8 cellular contexts compared by ENCODE assay signal in genomic region chr2:173354601-173355131, GRCh38. TPM values are rescaled to one million over a fixed set of nuclear protein-coding genes. Genes with fewer than 3 reads are reported as not detected.
A peak's percentile ranks its signal among the peaks of the same experiment; 100 is the strongest.
DNase-seq lines count a peak whose midpoint lies in the region; ATAC-seq and TF ChIP-seq lines count a peak whose summit lies in the region.

TSS of gene CDCA7 (plus strand) at chr2:173354872. CDS start at chr2:173354964, 92 bp downstream.

- no peak for TF ChIP-seq POLR2A in lower leg skin (IDR thresholded peaks at IDR 0.05)

- peak within 1 kb of the TSS; percentile 58 for H3K4me3 ChIP-seq in lower leg skin (ENCODE audit: low read depth, poor library complexity, severe bottlenecking)

- intact Hi-C loops in lower leg skin (cut with DNase I; ENCODE audit: low total_unique reads), result no loop called here

- peak; percentile 36 for ATAC-seq in GM18867 (IDR thresholded peaks at IDR 0.05; ENCODE audit: unreplicated experiment)
- peak; percentile 55 for ATAC-seq in HG03095 (IDR thresholded peaks at IDR 0.05; ENCODE audit: unreplicated experiment)
- ATAC-seq in activated CD4-positive, CD25-positive, alpha-beta regulatory T cell treated with anti-CD3 and anti-CD28 coated beads, Interleukin-2, amount 50 U/mL, for 24 hours, result peak; percentile 57 to 71

- 4% methylated on average over 7 to 24 of the region's 48 CpGs for WGBS in lower leg skin, 2 donors

- TF ChIP-seq CTCF in lower leg skin (IDR thresholded peaks at IDR 0.05), result no peak

- DNase-seq in AG08396 (ENCODE audit: low spot score) (peak; percentile 84), NCI-H2227 (lab: John Stamatoyannopoulos, UW; ENCODE audit: unreplicated experiment) (peak; percentile 90), dermis blood vessel endothelial cell (peak; percentile 73), lower leg skin (ENCODE audit: low spot score in 2 of 2) (peak; percentile 18 to 83)
- peak; percentile 41 for DNase-seq in stimulated activated CD8-positive, alpha-beta memory T cell treated with anti-CD3 and anti-CD28 coated beads, Interleukin-12 subunit alpha, Interleukin-12 subunit beta, amount 100 ng/mL, for 24 hours (ENCODE audit: extremely low read depth)

RNA-seq across cellular contexts. Expression of gene CDCA7, which starts in this region (rescaled TPM):
- total RNA-seq in dermis blood vessel endothelial cell, result 5.4 and 13.2 TPM in 2 replicates
- 1 to 10 TPM; 5.4 to 6.6 (median 5.7) TPM for total RNA-seq in lower leg skin

Comparison
In these comparisons a context has a peak if more than half of its experiments do, and no peak if none do; other contexts are left out.
1. Peak in every context shown above with its lines: DNase-seq, ATAC-seq and H3K4me3 ChIP-seq.